24 cellular contexts compared by ENCODE assay signal in genomic region chr3:55458398-55458797, GRCh38. TPM values are rescaled to one million over a fixed set of nuclear protein-coding genes. Genes with fewer than 3 reads are reported as not detected.
"Had no signal": no experiment of that assay in that cellular context is flagged by ENCODE, and none has a peak within 500 bp of the region (broad histone marks: within the 10 kb centered on the region; RNA-seq: fewer than 3 reads in every experiment).

No MANE protein-coding gene starts in this region.

- H3K4me1 ChIP-seq: gastrocnemius medialis, psoas muscle, stomach, suprapubic skin, tibial nerve had no signal

- H3K27ac ChIP-seq: gastrocnemius medialis, neutrophil, ovary, psoas muscle, skin epidermis, stomach, suprapubic skin, tibial nerve, VCaP had no signal

- H3K9me3 ChIP-seq: gastrocnemius medialis, neutrophil, ovary, psoas muscle, stomach, suprapubic skin, tibial nerve had no signal

- H3K36me3 ChIP-seq: gastrocnemius medialis, neutrophil, ovary, stomach, suprapubic skin, tibial nerve had no signal

- DNase-seq: activated CD4-positive, alpha-beta T cell treated with anti-CD3 and anti-CD28 coated beads, Interleukin-2, amount 10 ng/mL, durations not matched to agents 7 days and 5 days; activated CD8-positive, alpha-beta memory T cell treated with anti-CD3 and anti-CD28 coated beads, Interleukin-2, amount 10 ng/mL, durations not matched to agents 7 days and 5 days; activated CD8-positive, alpha-beta T cell treated with anti-CD3 and anti-CD28 coated beads for 36 hours; activated gamma-delta T cell; activated T-cell treated with anti-CD3 and anti-CD28 coated beads for 4 hours; aorta; central memory CD4-positive, alpha-beta T cell; dermis blood vessel endothelial cell; effector memory CD4-positive, alpha-beta T cell; gastrocnemius medialis; hippocampal formation; ovary; psoas muscle; right cardiac atrium; stimulated activated CD4-positive, alpha-beta T cell treated with anti-CD3 and anti-CD28 coated beads, Interleukin-2, amount 100 ng/mL, for 24 hours; stomach had no signal

- H3K27me3 ChIP-seq: gastrocnemius medialis, neutrophil, ovary, stomach, suprapubic skin, tibial nerve had no signal

- ATAC-seq: activated CD4-positive, CD25-positive, alpha-beta regulatory T cell treated with anti-CD3 and anti-CD28 coated beads, Interleukin-2, amount 50 U/mL, for 24 hours; activated CD8-positive, alpha-beta memory T cell treated with anti-CD3 and anti-CD28 coated beads, Interleukin-2, amount 10 ng/mL, durations not matched to agents 7 days and 5 days; activated CD8-positive, alpha-beta T cell treated with anti-CD3 and anti-CD28 coated beads for 36 hours; gastrocnemius medialis; psoas muscle; right cardiac atrium; stimulated activated effector memory CD8-positive, alpha-beta T cell treated with anti-CD3 and anti-CD28 coated beads, Interleukin-12 subunit alpha, Interleukin-12 subunit beta, amount 100 ng/mL, for 72 hours had no signal

- H3K4me3 ChIP-seq: gastrocnemius medialis, ovary, psoas muscle, skin epidermis, stomach, suprapubic skin, tibial nerve had no signal

RNA-seq across cellular contexts. Expression of gene WNT5A, which starts 28.7 kb away (rescaled TPM):
- total RNA-seq: activated CD4-positive, alpha-beta T cell treated with anti-CD3 and anti-CD28 coated beads, Interleukin-2, amount 10 ng/mL, durations not matched to agents 7 days and 5 days; activated CD8-positive, alpha-beta T cell treated with anti-CD3 and anti-CD28 coated beads for 36 hours; T-helper 2 cell treated with Interferon-gamma antibody and Interleukin-4, amounts not matched to agents 100 ng/mL and 5 ng/mL, for 36 hours had no signal
